ENCODE assay signal across 17 cellular contexts in the genomic region with DNA sequence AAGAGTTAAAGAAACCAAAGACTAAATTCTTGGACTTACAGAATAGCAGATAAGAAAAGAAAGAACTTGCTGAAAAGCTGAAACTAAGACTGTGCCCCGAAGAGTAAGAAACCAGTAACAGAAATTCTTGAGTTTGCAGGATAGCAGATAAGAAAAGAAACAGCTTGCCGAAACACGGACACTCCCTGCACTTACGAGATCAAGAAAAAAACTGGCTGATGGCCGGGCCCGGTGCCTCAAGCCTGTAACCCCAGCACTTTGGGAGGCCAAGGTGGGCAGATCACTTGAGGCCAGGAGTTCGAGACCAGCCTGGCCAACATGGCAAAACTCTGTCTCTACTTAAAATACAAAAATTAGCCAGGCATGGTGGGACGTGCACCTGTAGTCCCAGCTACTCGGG. TPM values are rescaled to one million over a fixed set of nuclear protein-coding genes. Genes with fewer than 3 reads are reported as not detected.
"Had no signal": no experiment of that assay in that cellular context is flagged by ENCODE, and none has a peak within 500 bp of the region (broad histone marks: within the 10 kb centered on the region; RNA-seq: fewer than 3 reads in every experiment).

No MANE protein-coding gene starts in this region.

RNA-seq across cellular contexts. Expression of a gene that starts 20.3 kb away (rescaled TPM):
- total RNA-seq: activated B cell treated with CpG ODN at 0.5 μM for 24 hours; activated CD8-positive, alpha-beta T cell treated with anti-CD3 and anti-CD28 coated beads for 36 hours; activated T-cell treated with anti-CD3 and anti-CD28 coated beads, Interleukin-2, amount 50 U/mL, for 4 hours; activated T-helper 17 cell treated with anti-CD3 and anti-CD28 coated beads, Interleukin-2, amount 50 U/mL, for 72 hours; aorta; body of pancreas; chondrocyte; dermis blood vessel endothelial cell; fibroblast of lung; foreskin keratinocyte; gastrocnemius medialis; heart left ventricle; T-cell; T-helper 2 cell treated with Interferon-gamma antibody and Interleukin-4, amounts not matched to agents 100 ng/mL and 5 ng/mL, for 36 hours had no signal
- polyA plus RNA-seq: adipose tissue, aorta, esophagus, fibroblast of lung, foreskin keratinocyte, heart left ventricle had no signal

RNA-seq across cellular contexts. Expression of a gene that starts 54.0 kb away (rescaled TPM):
- total RNA-seq: activated B cell treated with CpG ODN at 0.5 μM for 24 hours; activated CD8-positive, alpha-beta T cell treated with anti-CD3 and anti-CD28 coated beads for 36 hours; activated T-helper 17 cell treated with anti-CD3 and anti-CD28 coated beads, Interleukin-2, amount 50 U/mL, for 72 hours; aorta; chondrocyte; esophagus squamous epithelium; T-helper 2 cell treated with Interferon-gamma antibody and Interleukin-4, amounts not matched to agents 100 ng/mL and 5 ng/mL, for 36 hours had no signal
- polyA plus RNA-seq: aorta, heart left ventricle had no signal
